19 cellular contexts compared by ENCODE assay signal in the genomic region with DNA sequence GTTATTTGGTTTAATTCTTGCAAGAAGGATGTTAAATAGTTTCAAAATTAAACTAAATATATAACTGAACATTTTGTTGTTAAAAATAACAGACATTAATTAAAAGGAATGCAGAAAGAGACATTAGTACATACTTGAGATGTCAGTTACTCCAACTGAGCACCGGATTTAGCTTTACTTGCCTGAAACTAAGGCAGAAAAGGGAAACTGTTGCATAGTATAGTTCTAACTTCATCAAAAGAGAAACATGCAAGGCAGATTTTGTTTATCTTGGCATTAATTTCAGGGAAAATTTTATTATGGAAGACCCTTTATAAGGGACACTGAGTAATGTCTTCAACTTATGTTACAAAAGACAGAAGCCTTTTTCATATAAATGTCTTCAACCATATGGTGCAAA.
A peak's percentile ranks its signal among the peaks of the same experiment; 100 is the strongest.
DNase-seq lines count a peak whose midpoint lies in the region; ATAC-seq and TF ChIP-seq lines count a peak whose summit lies in the region.
"Had no signal": no experiment of that assay in that cellular context is flagged by ENCODE, and none has a peak within 500 bp of the region (broad histone marks: within the 10 kb centered on the region; RNA-seq: fewer than 3 reads in every experiment).

No MANE protein-coding gene starts in this region.

- no peak overlapping the region for H3K4me3 Mint-ChIP-seq in osteocyte (ENCODE audit: unreplicated experiment)
- H3K4me3 Mint-ChIP-seq in nephron progenitor cell: no peak overlapping the region
- H3K4me3 Mint-ChIP-seq: B cell; CD8-positive, alpha-beta T cell had no signal

- H3K9me3 Mint-ChIP-seq in osteocyte (ENCODE audit: unreplicated experiment) (no peaks in the 10 kb centered on the region), nephron progenitor cell (no peaks in the 10 kb centered on the region)
- H3K9me3 Mint-ChIP-seq: CD8-positive, alpha-beta T cell had no signal

- peak overlapping the region; percentile 97 for H3K27ac Mint-ChIP-seq in osteocyte (ENCODE audit: unreplicated experiment)
- H3K27ac Mint-ChIP-seq in nephron progenitor cell: no peak overlapping the region
- H3K27ac Mint-ChIP-seq: B cell; CD8-positive, alpha-beta T cell had no signal

- H3K27me3 Mint-ChIP-seq in osteocyte (ENCODE audit: unreplicated experiment) (no peaks in the 10 kb centered on the region), nephron progenitor cell (ENCODE audit: low read depth, poor library complexity) (peaks cover 4% of the 10 kb centered on the region)
- H3K27me3 Mint-ChIP-seq: B cell had no signal

- peaks cover 13% of the 10 kb centered on the region for H3K36me3 Mint-ChIP-seq in osteocyte (ENCODE audit: unreplicated experiment)
- H3K36me3 Mint-ChIP-seq in nephron progenitor cell (ENCODE audit: low read depth): peaks cover 26% of the 10 kb centered on the region

- TF ChIP-seq POLR2A in Peyer's patch (IDR thresholded peaks at IDR 0.05): no peak

- no peaks in the 10 kb centered on the region for H3K9me3 ChIP-seq in MG63
- H3K9me3 ChIP-seq in Peyer's patch: no peaks in the 10 kb centered on the region
- H3K9me3 ChIP-seq: BLaER1 treated with 17β-estradiol and CSF1 and Interleukin-3, amounts not matched to agents 10 nM and 100 nM had no signal

- ATAC-seq in SK-N-SH treated with all-trans-retinoic acid at 6 μM for 48 hours (peak; percentile 73), omental fat pad (ENCODE audit: low FRiP score) (no peak)
- ATAC-seq: CD8-positive, alpha-beta T cell; HCT116 had no signal

- H3K27ac ChIP-seq in Peyer's patch: no peak overlapping the region
- H3K27ac ChIP-seq: BLaER1 treated with 17β-estradiol and CSF1 and Interleukin-3, amounts not matched to agents 10 nM and 100 nM had no signal

- DNase-seq in EH (ENCODE audit: low read depth) (peak; percentile 85), choroid plexus epithelial cell (ENCODE audit: low read depth) (peak; percentile 37), osteocyte (ENCODE audit: extremely low spot score, unreplicated experiment) (no peak), omental fat pad (ENCODE audit: low spot score) (no peak), nephron progenitor cell (no peak), MG63 (no peak), Peyer's patch (no peak)
- DNase-seq: 8988T; Calu3; CD8-positive, alpha-beta T cell; DMS 273 treated with DMSO at 0.1 percent for 48 hours; DMS53; GDM1; GOT3; H7 had no signal

- no peaks in the 10 kb centered on the region for H3K4me1 ChIP-seq in Peyer's patch

- H3K27me3 ChIP-seq in MG63 (no peaks in the 10 kb centered on the region), Peyer's patch (no peaks in the 10 kb centered on the region)
- H3K27me3 ChIP-seq: BLaER1 treated with 17β-estradiol and CSF1 and Interleukin-3, amounts not matched to agents 10 nM and 100 nM had no signal

- no peak overlapping the region for H3K4me3 ChIP-seq in choroid plexus epithelial cell (ENCODE audit: low read depth, low read length)
- no peak overlapping the region for H3K4me3 ChIP-seq in MG63
- no peak overlapping the region for H3K4me3 ChIP-seq in Peyer's patch
- H3K4me3 ChIP-seq: BLaER1 treated with 17β-estradiol and CSF1 and Interleukin-3, amounts not matched to agents 10 nM and 100 nM had no signal

- H3K36me3 ChIP-seq in MG63 (no peaks in the 10 kb centered on the region), Peyer's patch (peaks cover 0 to 10% (median 0%) of the 10 kb centered on the region in 3 donors)

- TF ChIP-seq CTCF in choroid plexus epithelial cell (conservative IDR thresholded peaks at IDR 0.05; ENCODE audit: low read depth, low read length) (no peak), osteocyte (IDR thresholded peaks at IDR 0.05) (no peak), omental fat pad (IDR thresholded peaks at IDR 0.05) (no peak), nephron progenitor cell (IDR thresholded peaks at IDR 0.05) (no peak), Peyer's patch (IDR thresholded peaks at IDR 0.05) (no peak)

- peaks cover 86% of the 10 kb centered on the region for H3K4me1 Mint-ChIP-seq in osteocyte (ENCODE audit: unreplicated experiment)
- peaks cover 16% of the 10 kb centered on the region for H3K4me1 Mint-ChIP-seq in nephron progenitor cell

TF ChIP-seq in SK-N-SH treated with all-trans-retinoic acid at 6 μM for 48 hours, 23 proteins besides CTCF, POLR2A, EP300 and RAD21:
- TF ChIP-seq ZFP30 (CRISPR knock-in tag; IDR thresholded peaks at IDR 0.05) (no peak), PPARA (CRISPR knock-in tag; IDR thresholded peaks at IDR 0.05; ENCODE audit: borderline replicate concordance) (no peak), SNAI2 (CRISPR knock-in tag; IDR thresholded peaks at IDR 0.05) (no peak), ZNF8 (CRISPR knock-in tag; IDR thresholded peaks at IDR 0.05) (no peak), TSHZ2 (CRISPR knock-in tag; IDR thresholded peaks at IDR 0.05) (0 out of 2 replicates have a peak, but pooled peaks have one; percentile 48), ZFP3 (CRISPR knock-in tag; IDR thresholded peaks at IDR 0.05) (no peak), ISL1 (CRISPR knock-in tag; IDR thresholded peaks at IDR 0.05) (peak; percentile 80), CSDC2 (CRISPR knock-in tag; IDR thresholded peaks at IDR 0.05) (no peak), ESRRG (CRISPR knock-in tag; IDR thresholded peaks at IDR 0.05) (no peak), RARB (CRISPR knock-in tag; IDR thresholded peaks at IDR 0.05) (no peak)
- TF ChIP-seq, protein P1, sequence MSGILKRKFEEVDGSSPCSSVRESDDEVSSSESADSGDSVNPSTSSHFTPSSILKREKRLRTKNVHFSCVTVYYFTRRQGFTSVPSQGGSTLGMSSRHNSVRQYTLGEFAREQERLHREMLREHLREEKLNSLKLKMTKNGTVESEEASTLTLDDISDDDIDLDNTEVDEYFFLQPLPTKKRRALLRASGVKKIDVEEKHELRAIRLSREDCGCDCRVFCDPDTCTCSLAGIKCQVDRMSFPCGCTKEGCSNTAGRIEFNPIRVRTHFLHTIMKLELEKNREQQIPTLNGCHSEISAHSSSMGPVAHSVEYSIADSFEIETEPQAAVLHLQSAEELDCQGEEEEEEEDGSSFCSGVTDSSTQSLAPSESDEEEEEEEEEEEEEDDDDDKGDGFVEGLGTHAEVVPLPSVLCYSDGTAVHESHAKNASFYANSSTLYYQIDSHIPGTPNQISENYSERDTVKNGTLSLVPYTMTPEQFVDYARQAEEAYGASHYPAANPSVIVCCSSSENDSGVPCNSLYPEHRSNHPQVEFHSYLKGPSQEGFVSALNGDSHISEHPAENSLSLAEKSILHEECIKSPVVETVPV (CRISPR knock-in tag; IDR thresholded peaks at IDR 0.05): no peak
- TF ChIP-seq, protein P2, sequence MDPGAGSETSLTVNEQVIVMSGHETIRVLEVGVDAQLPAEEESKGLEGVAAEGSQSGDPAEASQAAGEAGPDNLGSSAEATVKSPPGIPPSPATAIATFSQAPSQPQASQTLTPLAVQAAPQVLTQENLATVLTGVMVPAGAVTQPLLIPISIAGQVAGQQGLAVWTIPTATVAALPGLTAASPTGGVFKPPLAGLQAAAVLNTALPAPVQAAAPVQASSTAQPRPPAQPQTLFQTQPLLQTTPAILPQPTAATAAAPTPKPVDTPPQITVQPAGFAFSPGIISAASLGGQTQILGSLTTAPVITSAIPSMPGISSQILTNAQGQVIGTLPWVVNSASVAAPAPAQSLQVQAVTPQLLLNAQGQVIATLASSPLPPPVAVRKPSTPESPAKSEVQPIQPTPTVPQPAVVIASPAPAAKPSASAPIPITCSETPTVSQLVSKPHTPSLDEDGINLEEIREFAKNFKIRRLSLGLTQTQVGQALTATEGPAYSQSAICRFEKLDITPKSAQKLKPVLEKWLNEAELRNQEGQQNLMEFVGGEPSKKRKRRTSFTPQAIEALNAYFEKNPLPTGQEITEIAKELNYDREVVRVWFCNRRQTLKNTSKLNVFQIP (CRISPR knock-in tag; IDR thresholded peaks at IDR 0.05; ENCODE audit: borderline replicate concordance, low read depth): no peak
- TF ChIP-seq, protein P3, sequence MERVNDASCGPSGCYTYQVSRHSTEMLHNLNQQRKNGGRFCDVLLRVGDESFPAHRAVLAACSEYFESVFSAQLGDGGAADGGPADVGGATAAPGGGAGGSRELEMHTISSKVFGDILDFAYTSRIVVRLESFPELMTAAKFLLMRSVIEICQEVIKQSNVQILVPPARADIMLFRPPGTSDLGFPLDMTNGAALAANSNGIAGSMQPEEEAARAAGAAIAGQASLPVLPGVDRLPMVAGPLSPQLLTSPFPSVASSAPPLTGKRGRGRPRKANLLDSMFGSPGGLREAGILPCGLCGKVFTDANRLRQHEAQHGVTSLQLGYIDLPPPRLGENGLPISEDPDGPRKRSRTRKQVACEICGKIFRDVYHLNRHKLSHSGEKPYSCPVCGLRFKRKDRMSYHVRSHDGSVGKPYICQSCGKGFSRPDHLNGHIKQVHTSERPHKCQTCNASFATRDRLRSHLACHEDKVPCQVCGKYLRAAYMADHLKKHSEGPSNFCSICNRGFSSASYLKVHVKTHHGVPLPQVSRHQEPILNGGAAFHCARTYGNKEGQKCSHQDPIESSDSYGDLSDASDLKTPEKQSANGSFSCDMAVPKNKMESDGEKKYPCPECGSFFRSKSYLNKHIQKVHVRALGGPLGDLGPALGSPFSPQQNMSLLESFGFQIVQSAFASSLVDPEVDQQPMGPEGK (CRISPR knock-in tag; IDR thresholded peaks at IDR 0.05; ENCODE audit: borderline replicate concordance): no peak

Comparison
In these comparisons a context has a peak if more than half of its experiments do, and no peak if none do; other contexts are left out.
1. DNase-seq: peak in EH (single experiment) and choroid plexus epithelial cell (single experiment); none in osteocyte (single experiment), omental fat pad (single experiment), nephron progenitor cell (single experiment), MG63 (single experiment) and Peyer's patch (0 of 3).